ENCODE assay signal across 9 cellular contexts in the genomic region with DNA sequence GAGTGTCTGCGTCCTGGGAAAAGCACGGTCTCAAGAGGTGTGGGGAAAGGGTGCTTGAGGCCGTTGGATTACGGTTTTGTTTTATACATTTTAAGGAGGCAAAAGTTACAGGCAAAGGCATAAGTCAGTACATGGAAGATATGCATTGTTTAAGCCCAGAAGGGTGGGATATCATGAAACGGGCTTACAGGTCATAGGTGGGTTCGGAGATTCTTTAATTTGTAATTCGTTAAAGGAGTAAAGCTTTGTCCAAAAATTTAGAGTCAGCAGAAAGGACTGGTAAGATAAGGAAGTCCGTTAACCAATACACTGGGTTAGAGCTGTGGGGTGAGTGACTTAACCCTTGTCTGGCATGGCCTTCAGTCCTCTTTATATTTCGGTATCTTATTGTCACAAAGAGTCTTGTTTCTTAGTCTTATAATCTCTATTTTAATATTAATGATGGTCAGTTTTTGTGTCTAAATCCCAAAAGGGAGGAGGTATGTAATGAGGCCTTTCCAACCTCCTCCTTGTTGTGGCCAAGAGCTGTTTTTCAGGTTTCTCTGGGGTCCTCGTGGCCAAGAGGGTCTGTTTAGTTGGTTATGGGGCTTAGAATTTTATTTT. TPM values are rescaled to one million over a fixed set of nuclear protein-coding genes. Genes with fewer than 3 reads are reported as not detected.
DNase-seq lines count a peak whose midpoint lies in the region; ATAC-seq and TF ChIP-seq lines count a peak whose summit lies in the region.
"Had no signal": no experiment of that assay in that cellular context is flagged by ENCODE, and none has a peak within 500 bp of the region (broad histone marks: within the 10 kb centered on the region; RNA-seq: fewer than 3 reads in every experiment).

No MANE protein-coding gene starts in this region.

- TF ChIP-seq POLR2A in spleen (IDR thresholded peaks at IDR 0.05) = no peak

- intact Hi-C loops in spleen (cut with DNase I; ENCODE audit: low total_unique reads) = no loop called here

- peaks cover 98% of the 10 kb centered on the region for H3K4me1 Mint-ChIP-seq in activated CD4-positive, alpha-beta memory T cell treated with anti-CD3 and anti-CD28 coated beads, Interleukin-2, amount 10 ng/mL, durations not matched to agents 7 days and 5 days
- peaks cover 63% of the 10 kb centered on the region for H3K4me1 Mint-ChIP-seq in glutamatergic neuron (ENCODE audit: low read depth, unreplicated experiment)

- peak overlapping the region; percentile 89 for H3K27ac ChIP-seq in KOPT-K1 (ENCODE audit: low read depth, low read length, poor library complexity, severe bottlenecking)
- peak overlapping the region; percentile 65 to 99 (median 88) for H3K27ac ChIP-seq in spleen

- ATAC-seq in HG03175 (IDR thresholded peaks at IDR 0.05; ENCODE audit: unreplicated experiment) (no peak), HG03097 (IDR thresholded peaks at IDR 0.05; ENCODE audit: low FRiP score, unreplicated experiment) (no peak)
- ATAC-seq: mucosa of descending colon had no signal

- H3K4me3 ChIP-seq in spleen = peak overlapping the region in 1 of 8 donors; percentile 87
- H3K4me3 ChIP-seq: mucosa of descending colon had no signal

- H3K4me3 Mint-ChIP-seq in activated CD4-positive, alpha-beta memory T cell treated with anti-CD3 and anti-CD28 coated beads, Interleukin-2, amount 10 ng/mL, durations not matched to agents 7 days and 5 days = peak overlapping the region; percentile 65
- H3K4me3 Mint-ChIP-seq in glutamatergic neuron (ENCODE audit: unreplicated experiment) = peak overlapping the region; percentile 10

- H3K4me1 ChIP-seq in spleen = peaks cover 90 to 100% (median 100%) of the 10 kb centered on the region in 6 donors

- WGBS in spleen, 5 donors = 45 to 65% (median 53%) methylated on average over 10 of the region's 10 CpGs

- in situ Hi-C loops in ACHN (cut with HindIII; ENCODE audit: low pct_ligation_motif_present, low pct_unique_long_range_greater_than_20kb, low sequenced_read_pairs) = no loop called here

- CTCF ChIA-PET in activated CD4-positive, alpha-beta memory T cell treated with anti-CD3 and anti-CD28 coated beads, Interleukin-2, amount 10 ng/mL, durations not matched to agents 7 days and 5 days (lab: Charles Lee) = interaction anchor here (1.2 to 24.7 kb wide), 7 partner anchors 9 to 38 kb away, joined by 4 to 414 read pairs (median 7); partner anchors contain the start of gene TSPAN14

- TF ChIP-seq CTCF in glutamatergic neuron (IDR thresholded peaks at IDR 0.05; ENCODE audit: partially characterized antibody, unreplicated experiment) (no peak), spleen (IDR thresholded peaks at IDR 0.05 in 8 of 11, conservative IDR thresholded peaks at IDR 0.05 in 3 of 11) (no peak)

- POLR2A ChIA-PET in activated CD4-positive, alpha-beta memory T cell treated with anti-CD3 and anti-CD28 coated beads, Interleukin-2, amount 10 ng/mL, durations not matched to agents 7 days and 5 days (lab: Charles Lee) = interaction anchor here (1.2 to 21.7 kb wide), 5 partner anchors 9 to 34 kb away, joined by 4 to 404 read pairs (median 182); partner anchors contain the start of gene TSPAN14

- no peaks in the 10 kb centered on the region for H3K9me3 Mint-ChIP-seq in activated CD4-positive, alpha-beta memory T cell treated with anti-CD3 and anti-CD28 coated beads, Interleukin-2, amount 10 ng/mL, durations not matched to agents 7 days and 5 days
- H3K9me3 Mint-ChIP-seq in glutamatergic neuron (ENCODE audit: unreplicated experiment) = peaks cover 3% of the 10 kb centered on the region

- no peaks in the 10 kb centered on the region for H3K27me3 Mint-ChIP-seq in activated CD4-positive, alpha-beta memory T cell treated with anti-CD3 and anti-CD28 coated beads, Interleukin-2, amount 10 ng/mL, durations not matched to agents 7 days and 5 days
- peaks cover 10% of the 10 kb centered on the region for H3K27me3 Mint-ChIP-seq in glutamatergic neuron (ENCODE audit: unreplicated experiment)

- H3K9me3 ChIP-seq in KOPT-K1 (ENCODE audit: insufficient read depth, low read length, poor library complexity, severe bottlenecking) (no peaks in the 10 kb centered on the region), spleen (no peaks in the 10 kb centered on the region)
- H3K9me3 ChIP-seq: mucosa of descending colon had no signal

- H3K27ac Mint-ChIP-seq in activated CD4-positive, alpha-beta memory T cell treated with anti-CD3 and anti-CD28 coated beads, Interleukin-2, amount 10 ng/mL, durations not matched to agents 7 days and 5 days = peak overlapping the region; percentile 90
- H3K27ac Mint-ChIP-seq in glutamatergic neuron (ENCODE audit: unreplicated experiment) = no peak overlapping the region

- H3K27me3 ChIP-seq in spleen (replicated peaks in 1 of 7) = no peaks in the 10 kb centered on the region

- no peak for DNase-seq in activated CD4-positive, alpha-beta memory T cell treated with anti-CD3 and anti-CD28 coated beads, Interleukin-2, amount 10 ng/mL, durations not matched to agents 7 days and 5 days
- DNase-seq in glutamatergic neuron (no peak), spleen (no peak), ACHN (no peak), UCSD-AML1 (lab: John Stamatoyannopoulos, UW; ENCODE audit: unreplicated experiment) (no peak)
- DNase-seq: mucosa of descending colon had no signal

- no peaks in the 10 kb centered on the region for H3K36me3 ChIP-seq in KOPT-K1 (ENCODE audit: insufficient read depth, low read length)
- peaks cover 0 to 46% (median 2%) of the 10 kb centered on the region in 6 donors for H3K36me3 ChIP-seq in spleen

- H3K36me3 Mint-ChIP-seq in activated CD4-positive, alpha-beta memory T cell treated with anti-CD3 and anti-CD28 coated beads, Interleukin-2, amount 10 ng/mL, durations not matched to agents 7 days and 5 days (ENCODE audit: low read depth) = peaks cover 60% of the 10 kb centered on the region
- H3K36me3 Mint-ChIP-seq in glutamatergic neuron (ENCODE audit: unreplicated experiment) = no peaks in the 10 kb centered on the region

RNA-seq across cellular contexts. Expression of gene TSPAN14, which starts 12.7 kb away (rescaled TPM):
- total RNA-seq in activated CD4-positive, alpha-beta memory T cell treated with anti-CD3 and anti-CD28 coated beads, Interleukin-2, amount 10 ng/mL, durations not matched to agents 7 days and 5 days = 100 to 1,000 TPM; 130 to 136 TPM
- total RNA-seq in glutamatergic neuron (ENCODE audit: unreplicated experiment) (141 TPM), spleen (100 to 1,000 TPM in 6 of 7 donors, 10 to 100 TPM in 1; 81.3 to 172 (median 129) TPM)
- 10 to 100 TPM; 13.3 to 32.5 (median 24.6) TPM for polyA plus RNA-seq in spleen

RNA-seq across cellular contexts. Expression of gene PRXL2A, which starts 58.5 kb away (rescaled TPM):
- 1 to 10 TPM; 4.5 to 5.2 TPM for total RNA-seq in activated CD4-positive, alpha-beta memory T cell treated with anti-CD3 and anti-CD28 coated beads, Interleukin-2, amount 10 ng/mL, durations not matched to agents 7 days and 5 days
- total RNA-seq in glutamatergic neuron (ENCODE audit: unreplicated experiment) (164 TPM), spleen (10 to 100 TPM; 12.7 to 20.7 (median 16.9) TPM)
- 10 to 100 TPM; 12.4 to 19.0 (median 14.3) TPM for polyA plus RNA-seq in spleen
